11 cellular contexts compared by ENCODE assay signal in genomic region chr17:81867952-81868673, GRCh38. TPM values are rescaled to one million over a fixed set of nuclear protein-coding genes. Genes with fewer than 3 reads are reported as not detected.
DNase-seq lines count a peak whose midpoint lies in the region; ATAC-seq and TF ChIP-seq lines count a peak whose summit lies in the region.
"Had no signal": no experiment of that assay in that cellular context is flagged by ENCODE, and none has a peak within 500 bp of the region (broad histone marks: within the 10 kb centered on the region; RNA-seq: fewer than 3 reads in every experiment).

No MANE protein-coding gene starts in this region.

- peaks cover 21% of the 10 kb centered on the region for H3K36me3 Mint-ChIP-seq in GM23338 (ENCODE audit: low read depth)

- intact Hi-C loops in sigmoid colon (cut with DNase I), result no loop called here

- no peaks in the 10 kb centered on the region for H3K27me3 ChIP-seq in GM23338 (ENCODE audit: insufficient read depth)
- H3K27me3 ChIP-seq in Peyer's patch, result no peaks in the 10 kb centered on the region
- H3K27me3 ChIP-seq in effector memory CD4-positive, alpha-beta T cell (replicated peaks; ENCODE audit: control insufficient read depth, insufficient read depth, low read length, poor library complexity, severe bottlenecking), result no peaks in the 10 kb centered on the region
- H3K27me3 ChIP-seq in sigmoid colon, result no peaks in the 10 kb centered on the region

- peaks cover 20% of the 10 kb centered on the region for H3K79me2 ChIP-seq in GM23338 (replicated peaks; ENCODE audit: insufficient read depth)

- H4K20me1 ChIP-seq in GM23338 (replicated peaks; ENCODE audit: insufficient read depth), result peaks cover 21% of the 10 kb centered on the region

- no peak overlapping the region for H3K4me3 ChIP-seq in GM23338
- H3K4me3 ChIP-seq in Peyer's patch, result peak overlapping the region in 2 of 4 donors; percentile 18 to 89
- no peak overlapping the region for H3K4me3 ChIP-seq in effector memory CD4-positive, alpha-beta T cell (ENCODE audit: insufficient read depth, low read depth, low read length, poor library complexity, severe bottlenecking)
- no peak overlapping the region for H3K4me3 ChIP-seq in sigmoid colon
- H3K4me3 ChIP-seq: HAP-1 had no signal

- peaks cover 12% of the 10 kb centered on the region for H3K4me1 ChIP-seq in GM23338 (ENCODE audit: insufficient read depth)
- H3K4me1 ChIP-seq in Peyer's patch, result peaks cover 12 to 81% (median 20%) of the 10 kb centered on the region in 4 donors
- H3K4me1 ChIP-seq in effector memory CD4-positive, alpha-beta T cell (ENCODE audit: control insufficient read depth, insufficient read depth, low read length, poor library complexity, severe bottlenecking), result peaks cover 43% of the 10 kb centered on the region
- peaks cover 0 to 71% (median 55%) of the 10 kb centered on the region in 4 donors for H3K4me1 ChIP-seq in sigmoid colon

- no peak overlapping the region for H2AFZ ChIP-seq in GM23338

- in situ Hi-C loops in GM13977 (cut with MboI; ENCODE audit: low pct_unique_long_range_greater_than_20kb, low sequenced_read_pairs, unreplicated experiment), result no loop called here

- no peak for DNase-seq in GM23338 (ENCODE audit: low spot score)
- DNase-seq in Peyer's patch, result no peak
- no peak for DNase-seq in effector memory CD4-positive, alpha-beta T cell
- no peak for DNase-seq in sigmoid colon
- DNase-seq in COR-L47 (lab: John Stamatoyannopoulos, UW), result no peak
- DNase-seq in dermis blood vessel endothelial cell, result no peak
- no peak for DNase-seq in GM13977 (ENCODE audit: low spot score)

- peaks cover 28% of the 10 kb centered on the region for H3K4me1 Mint-ChIP-seq in GM23338

- peaks cover 42% of the 10 kb centered on the region for H3K27me3 Mint-ChIP-seq in GM23338 (ENCODE audit: insufficient read depth, low read depth, poor library complexity)
- H3K27me3 Mint-ChIP-seq: stimulated activated naive CD8-positive, alpha-beta T cell treated with anti-CD3 and anti-CD28 coated beads, Interleukin-15, amount 100 ng/mL, for 72 hours had no signal

- H3K27ac Mint-ChIP-seq in GM23338, result 0 out of 2 replicates have a peak overlapping the region, but pooled peaks have one; percentile 40

- no peak for ATAC-seq in GM23338
- ATAC-seq in GM18517 (IDR thresholded peaks at IDR 0.05; ENCODE audit: unreplicated experiment), result no peak
- ATAC-seq: stimulated activated naive CD8-positive, alpha-beta T cell treated with anti-CD3 and anti-CD28 coated beads, Interleukin-15, amount 100 ng/mL, for 72 hours had no signal

- H3K9me2 ChIP-seq in GM23338 (ENCODE audit: insufficient read depth), result no peaks in the 10 kb centered on the region

- TF ChIP-seq POLR2A in Peyer's patch (IDR thresholded peaks at IDR 0.05), result no peak
- TF ChIP-seq POLR2A in sigmoid colon (IDR thresholded peaks at IDR 0.05), result no peak

- TF ChIP-seq CTCF in GM23338 (conservative IDR thresholded peaks at IDR 0.05; ENCODE audit: low read depth in 2 of 2), result no peak
- no peak for TF ChIP-seq CTCF in Peyer's patch (IDR thresholded peaks at IDR 0.05)
- TF ChIP-seq CTCF in sigmoid colon (IDR thresholded peaks at IDR 0.05), result no peak
- TF ChIP-seq CTCF in GM13977 (IDR thresholded peaks at IDR 0.05; ENCODE audit: extremely low read depth, insufficient read depth, missing control alignments), result no peak

- H3K9me3 ChIP-seq in Peyer's patch, result no peaks in the 10 kb centered on the region
- H3K9me3 ChIP-seq in effector memory CD4-positive, alpha-beta T cell (ENCODE audit: control insufficient read depth, low read length), result no peaks in the 10 kb centered on the region
- H3K9me3 ChIP-seq in sigmoid colon, result no peaks in the 10 kb centered on the region
- H3K9me3 ChIP-seq: HAP-1 had no signal

- H3F3A ChIP-seq in GM23338 (replicated peaks; ENCODE audit: low read depth), result peaks cover 62% of the 10 kb centered on the region

- WGBS in sigmoid colon, 2 donors, result 37 to 64% methylated on average over 31 of the region's 31 CpGs

- H3K4me2 ChIP-seq in GM23338, result peak overlapping the region; percentile 14; the same call in 1 of the 2 replicates

- H3K36me3 ChIP-seq in GM23338 (ENCODE audit: insufficient read depth), result 0 out of 2 replicates have a peak, but pooled peaks cover 6% of the 10 kb centered on the region
- peaks cover 0 to 20% (median 0%) of the 10 kb centered on the region in 3 donors for H3K36me3 ChIP-seq in Peyer's patch
- H3K36me3 ChIP-seq in effector memory CD4-positive, alpha-beta T cell (ENCODE audit: control insufficient read depth, insufficient read depth, low read length), result peaks cover 24% of the 10 kb centered on the region
- H3K36me3 ChIP-seq in sigmoid colon, result peaks cover 8 to 39% (median 18%) of the 10 kb centered on the region in 4 donors

- no peak for TF ChIP-seq EP300 in sigmoid colon (IDR thresholded peaks at IDR 0.05)

- no peaks in the 10 kb centered on the region; the same call in 2 of the 3 replicates for H3K9me3 Mint-ChIP-seq in GM23338
- H3K9me3 Mint-ChIP-seq: stimulated activated naive CD8-positive, alpha-beta T cell treated with anti-CD3 and anti-CD28 coated beads, Interleukin-15, amount 100 ng/mL, for 72 hours had no signal

- peak overlapping the region; percentile 91; the same call in 1 of the 2 replicates for H3K27ac ChIP-seq in GM23338 (ENCODE audit: low read depth)
- peak overlapping the region in 3 of 4 donors; percentile 99 to 100 (median 99) for H3K27ac ChIP-seq in Peyer's patch
- peak overlapping the region; percentile 14 for H3K27ac ChIP-seq in effector memory CD4-positive, alpha-beta T cell (ENCODE audit: insufficient read depth, low read length, poor library complexity, severe bottlenecking)
- H3K27ac ChIP-seq in sigmoid colon, result peak overlapping the region; percentile 98 to 100 (median 99)

- H3K4me3 Mint-ChIP-seq in GM23338, result peak overlapping the region; percentile 23; the same call in 1 of the 3 replicates

TF ChIP-seq in GM23338, 12 proteins besides CTCF, POLR2A, EP300 and RAD21 (continues in another document):
- TF ChIP-seq ZNF331 (CRISPR knock-in tag; IDR thresholded peaks at IDR 0.05; ENCODE audit: low read depth) (no peak), STAT1 (IDR thresholded peaks at IDR 0.05; ENCODE audit: unreplicated experiment) (no peak)

RNA-seq across cellular contexts. Expression of gene ARHGDIA, which starts 3.0 kb away (rescaled TPM):
- total RNA-seq in GM23338 (2014; rRNA removed; shearing (Covaris generic)), result 80.1 and 125 TPM in 2 replicates
- 140 and 152 TPM in 2 replicates for polyA plus RNA-seq in GM23338 (2016; fragmentation: Nextera tagmentation; extraction: Ambion mirVana)
- 100 to 1,000 TPM; 282 to 475 (median 350) TPM for total RNA-seq in Peyer's patch
- total RNA-seq in sigmoid colon, result 10 to 100 TPM; 67.0 to 99.5 (median 74.1) TPM
- 100 to 1,000 TPM; 252 to 452 (median 385) TPM for polyA plus RNA-seq in sigmoid colon
- 195 and 495 TPM in 2 replicates for total RNA-seq in dermis blood vessel endothelial cell

RNA-seq across cellular contexts. Expression of gene P4HB, which starts 7.8 kb away (rescaled TPM):
- 418 and 620 TPM in 2 replicates for total RNA-seq in GM23338 (2014; rRNA removed; shearing (Covaris generic))
- polyA plus RNA-seq in GM23338 (2016; fragmentation: Nextera tagmentation; extraction: Ambion mirVana) (206 and 209 TPM in 2 replicates), sigmoid colon (100 to 1,000 TPM; 153 to 750 (median 227) TPM)
- total RNA-seq in Peyer's patch (1,000 to 10,000 TPM in 3 of 4 donors, 100 to 1,000 TPM in 1; 326 to 1,290 (median 1,196) TPM), sigmoid colon (100 to 1,000 TPM; 201 to 338 (median 268) TPM), dermis blood vessel endothelial cell (1,052 and 1,490 TPM in 2 replicates)

RNA-seq across cellular contexts. Expression of gene ALYREF, which starts 23.3 kb away (rescaled TPM):
- total RNA-seq in GM23338 (2014; rRNA removed; shearing (Covaris generic)), result 236 TPM in 2 replicates
- polyA plus RNA-seq in GM23338 (2016; fragmentation: Nextera tagmentation; extraction: Ambion mirVana) (36.5 and 54.3 TPM in 2 replicates), sigmoid colon (10 to 100 TPM; 30.6 to 91.4 (median 35.4) TPM)
- total RNA-seq in Peyer's patch (10 to 100 TPM; 38.9 to 96.6 (median 45.3) TPM), sigmoid colon (10 to 100 TPM; 39.2 to 44.0 (median 42.6) TPM), dermis blood vessel endothelial cell (172 and 224 TPM in 2 replicates)

RNA-seq across cellular contexts. Expression of gene ANAPC11, which starts 23.4 kb away (rescaled TPM):
- 149 and 188 TPM in 2 replicates for total RNA-seq in GM23338 (2014; rRNA removed; shearing (Covaris generic))
- polyA plus RNA-seq in GM23338 (2016; fragmentation: Nextera tagmentation; extraction: Ambion mirVana), result 498 and 517 TPM in 2 replicates
- total RNA-seq in Peyer's patch, result 100 to 1,000 TPM in 1 of 4 donors, 10 to 100 TPM in 3; 69.3 to 126 (median 85.1) TPM
- total RNA-seq in sigmoid colon, result 100 to 1,000 TPM in 3 of 4 donors, 10 to 100 TPM in 1; 93.3 to 185 (median 158) TPM
- polyA plus RNA-seq in sigmoid colon, result 100 to 1,000 TPM; 198 to 203 (median 202) TPM
- 79.9 and 128 TPM in 2 replicates for total RNA-seq in dermis blood vessel endothelial cell

RNA-seq across cellular contexts. Expression of gene PPP1R27, which starts 33.3 kb away (rescaled TPM):
- not detected in 2 replicates for total RNA-seq in GM23338 (2014; rRNA removed; shearing (Covaris generic))
- 0.40 and 0.65 TPM in 2 replicates for polyA plus RNA-seq in GM23338 (2016; fragmentation: Nextera tagmentation; extraction: Ambion mirVana)
- not detected for total RNA-seq in Peyer's patch
- not detected for total RNA-seq in sigmoid colon
- polyA plus RNA-seq in sigmoid colon, result under 1 TPM in 1 of 3 donors, not detected in 2; 0.50 TPM
- total RNA-seq in dermis blood vessel endothelial cell, result not detected in 2 replicates
- total RNA-seq: activated CD8-positive, alpha-beta memory T cell treated with anti-CD3 and anti-CD28 coated beads for 36 hours had no signal

Comparison
In these comparisons a context has a peak if more than half of its experiments do, and no peak if none do; other contexts are left out.
1. H3K27ac ChIP-seq: peak in every context shown above with its lines; median percentile 99 in Peyer's patch; 99 in sigmoid colon; 91 in GM23338; 14 in effector memory CD4-positive, alpha-beta T cell.